In the genomic region with DNA sequence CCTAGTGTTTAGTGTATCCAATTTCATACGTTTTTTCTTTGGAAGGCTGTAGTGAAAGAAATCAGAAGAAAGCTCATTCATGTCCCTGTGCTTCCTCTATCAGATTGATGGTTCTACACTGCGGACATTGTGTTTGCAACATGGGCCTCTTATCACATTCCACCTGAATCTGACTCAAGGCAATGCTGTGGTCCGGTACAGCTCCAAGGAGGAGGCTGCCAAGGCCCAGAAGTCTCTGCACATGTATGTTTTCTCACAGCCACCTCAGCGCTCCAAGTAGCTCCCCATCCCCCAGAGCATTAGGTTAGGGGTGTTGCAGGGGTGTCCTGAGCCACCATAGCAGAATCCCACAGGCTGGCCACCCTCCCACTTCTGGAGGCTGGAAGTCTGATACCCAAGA, we compare ENCODE assay signal across 23 cellular contexts. TPM values are rescaled to one million over a fixed set of nuclear protein-coding genes. Genes with fewer than 3 reads are reported as not detected.
"Had no signal": no experiment of that assay in that cellular context is flagged by ENCODE, and none has a peak within 500 bp of the region (broad histone marks: within the 10 kb centered on the region; RNA-seq: fewer than 3 reads in every experiment).

No MANE protein-coding gene starts in this region.

- H3K27ac ChIP-seq: KMS-11 had no signal

- DNase-seq: activated CD4-positive, alpha-beta T cell treated with anti-CD3 and anti-CD28 coated beads for 48 hours; activated CD4-positive, alpha-beta T cell treated with anti-CD3 and anti-CD28 coated beads, Interleukin-2, amount 50 U/mL, for 4 hours; activated CD4-positive, CD25-positive, alpha-beta regulatory T cell treated with anti-CD3 and anti-CD28 coated beads, Interleukin-2, amount 50 U/mL, for 72 hours; activated CD8-positive, alpha-beta memory T cell treated with anti-CD3 and anti-CD28 coated beads, Interleukin-2, amount 50 U/mL, for 48 hours; activated CD8-positive, alpha-beta T cell treated with anti-CD3 and anti-CD28 coated beads, Interleukin-2, amount 10 ng/mL, durations not matched to agents 7 days and 5 days; activated T-cell treated with anti-CD3 and anti-CD28 coated beads, Interleukin-2, amount 50 U/mL, for 1 hour; anterior cingulate cortex; caudate nucleus; NCI-H1092; NCI-H1436; NCI-H1694 treated with DMSO at 0.1 percent for 48 hours; NCI-H2029 treated with DMSO at 0.1 percent for 48 hours; NCI-H510A treated with DMSO at 0.1 percent for 48 hours; NCI-H69; NK-92 treated with Interleukin-12 subunit alpha and Interleukin-12 subunit beta, amount 100 ng/mL, for 24 hours; PC-3; SHP77 treated with DMSO at 0.1 percent for 48 hours had no signal

- ATAC-seq: activated CD8-positive, alpha-beta T cell treated with anti-CD3 and anti-CD28 coated beads, Interleukin-2, amount 10 ng/mL, durations not matched to agents 7 days and 5 days; activated naive CD4-positive, alpha-beta T cell treated with anti-CD3 and anti-CD28 coated beads, Interleukin-2, amount 50 U/mL, for 72 hours; PC-3; WTC11 had no signal

RNA-seq across cellular contexts. Expression of gene TMC8, which starts 27.3 kb away (rescaled TPM):
- total RNA-seq: MCF 10A had no signal

RNA-seq across cellular contexts. Expression of gene C17orf99, which starts 42.9 kb away (rescaled TPM):
- total RNA-seq: activated CD8-positive, alpha-beta T cell treated with anti-CD3 and anti-CD28 coated beads, Interleukin-2, amount 10 ng/mL, durations not matched to agents 7 days and 5 days; activated naive CD4-positive, alpha-beta T cell treated with anti-CD3 and anti-CD28 coated beads, Interleukin-2, amount 50 U/mL, for 72 hours; MCF 10A; SK-MEL-5; WTC11 had no signal
- polyA plus RNA-seq: adipose tissue had no signal
